Comparison of ENCODE assay signal across 8 cellular contexts in genomic region chr16:15055141-15056053, GRCh38. TPM values are rescaled to one million over a fixed set of nuclear protein-coding genes. Genes with fewer than 3 reads are reported as not detected.
DNase-seq lines count a peak whose midpoint lies in the region; TF ChIP-seq lines count a peak whose summit lies in the region.

No MANE protein-coding gene starts in this region.

- no peak overlapping the region for H3K4ac ChIP-seq in H9 (ENCODE audit: low read depth, low read length)

- H3K9me3 Mint-ChIP-seq in H9: no peaks in the 10 kb centered on the region
- H3K9me3 Mint-ChIP-seq in glutamatergic neuron (ENCODE audit: unreplicated experiment): peaks cover 2% of the 10 kb centered on the region

- H3K27me3 ChIP-seq in H9 (ENCODE audit: insufficient read depth, low read length) (no peaks in the 10 kb centered on the region), MG63 (no peaks in the 10 kb centered on the region), rectal smooth muscle tissue (ENCODE audit: control insufficient read depth, insufficient read depth, low read length) (no peaks in the 10 kb centered on the region)

- no peak overlapping the region for H2BK20ac ChIP-seq in H9 (ENCODE audit: low read depth, low read length, poor library complexity, severe bottlenecking)

- no peaks in the 10 kb centered on the region for H4K20me1 ChIP-seq in H9 (ENCODE audit: control insufficient read depth, insufficient read depth, insufficient read length)

- peaks cover 3% of the 10 kb centered on the region for H3K23me2 ChIP-seq in H9 (ENCODE audit: insufficient read length, low read depth, low read length, poor library complexity, severe bottlenecking)

- H3K9ac ChIP-seq in H9 (ENCODE audit: extremely low read depth, insufficient read length, low read length): no peak overlapping the region
- H3K9ac ChIP-seq in rectal smooth muscle tissue (ENCODE audit: low read length): peak overlapping the region; percentile 54

- no peak overlapping the region for H2BK120ac ChIP-seq in H9 (ENCODE audit: low read depth, low read length, poor library complexity, severe bottlenecking)

- peaks cover 16 to 17% of the 10 kb centered on the region in 2 experiments for H3K4me1 Mint-ChIP-seq in H9
- peaks cover 1% of the 10 kb centered on the region for H3K4me1 Mint-ChIP-seq in glutamatergic neuron (ENCODE audit: low read depth, unreplicated experiment)

- H3K4me1 ChIP-seq in H9 (ENCODE audit: insufficient read depth, low read length) (no peaks in the 10 kb centered on the region; the same call in 1 of the 2 replicates), rectal smooth muscle tissue (ENCODE audit: control insufficient read depth, insufficient read depth, low read length) (peaks cover 3% of the 10 kb centered on the region)

- H4K91ac ChIP-seq in H9 (ENCODE audit: insufficient read length, low read depth, low read length): no peak overlapping the region

- H3K79me1 ChIP-seq in H9 (ENCODE audit: insufficient read depth, low read depth, low read length, poor library complexity, severe bottlenecking): peaks cover 3% of the 10 kb centered on the region

- H3K27ac Mint-ChIP-seq in H9 (no peak overlapping the region), glutamatergic neuron (ENCODE audit: unreplicated experiment) (peak overlapping the region; percentile 79)

- H2BK5ac ChIP-seq in H9 (ENCODE audit: insufficient read length, low read length): no peak overlapping the region

- no peak overlapping the region for H2BK15ac ChIP-seq in H9 (ENCODE audit: low read depth, low read length)

- H3K4me3 ChIP-seq in MG63 (peak overlapping the region; percentile 96), rectal smooth muscle tissue (ENCODE audit: low read length) (peak overlapping the region; percentile 93)

- no peak overlapping the region for H4K8ac ChIP-seq in H9 (replicated peaks; ENCODE audit: insufficient read length, low read depth, low read length)

- no peak overlapping the region for H2AFZ ChIP-seq in H9 (ENCODE audit: low read length)

- H2BK12ac ChIP-seq in H9 (ENCODE audit: insufficient read length, low read depth, low read length): no peak overlapping the region

- H3K23ac ChIP-seq in H9 (ENCODE audit: insufficient read length, low read depth, low read length): no peak overlapping the region

- no peak overlapping the region for H3T11ph ChIP-seq in H9 (ENCODE audit: low read length)

- TF ChIP-seq CTCF in H9 (conservative IDR thresholded peaks at IDR 0.05) (peak; percentile 44; the same call in 2 of the 3 replicates), glutamatergic neuron (IDR thresholded peaks at IDR 0.05; ENCODE audit: partially characterized antibody, unreplicated experiment) (peak; percentile 29)

- no peaks in the 10 kb centered on the region for H3K27me3 Mint-ChIP-seq in H9 (ENCODE audit: low read depth)
- H3K27me3 Mint-ChIP-seq in glutamatergic neuron (ENCODE audit: unreplicated experiment): peaks cover 5% of the 10 kb centered on the region

- no peak overlapping the region for H3K56ac ChIP-seq in H9 (ENCODE audit: insufficient read length, low read depth, low read length)

- no peak overlapping the region; the same call in 1 of the 2 replicates for H3K14ac ChIP-seq in H9 (ENCODE audit: insufficient read depth, low read length)

- WGBS in H9 (ENCODE audit: extremely low coverage, insufficient read length, low lambda C conversion rate): no CpG with 5 or more reads among the region's 81 CpGs

- no peak overlapping the region for H3K27ac ChIP-seq in H9 (ENCODE audit: insufficient read length, low read depth, low read length)
- H3K27ac ChIP-seq in rectal smooth muscle tissue (ENCODE audit: low read depth, low read length): peak overlapping the region; percentile 80

- H3K9me3 ChIP-seq in H9 (ENCODE audit: control insufficient read depth, low read depth, low read length) (no peaks in the 10 kb centered on the region), MG63 (no peaks in the 10 kb centered on the region)

- H3K18ac ChIP-seq in H9 (ENCODE audit: insufficient read length, low read depth, low read length): no peak overlapping the region

- no peak overlapping the region for H2AK5ac ChIP-seq in H9 (ENCODE audit: insufficient read length, low read length)

- peak overlapping the region; percentile 49 for H3K4me2 ChIP-seq in H9 (ENCODE audit: insufficient read depth, insufficient read length, low read length)

- no peak overlapping the region for H4K5ac ChIP-seq in H9 (ENCODE audit: insufficient read length, low read depth, low read length)

- peaks cover 2 to 22% (median 19%) of the 10 kb centered on the region in 3 experiments; a peak in 5 of 7 replicates for H3K36me3 Mint-ChIP-seq in H9 (ENCODE audit: insufficient read depth in 1 of 3, low read depth in 3 of 3)
- no peaks in the 10 kb centered on the region for H3K36me3 Mint-ChIP-seq in glutamatergic neuron (ENCODE audit: unreplicated experiment)

- peak; percentile 70 for DNase-seq in activated CD4-positive, alpha-beta T cell treated with anti-CD3 and anti-CD28 coated beads for 48 hours
- DNase-seq in activated CD4-positive, alpha-beta T cell treated with anti-CD3 and anti-CD28 coated beads for 4 hours: no peak
- no peak for DNase-seq in H9
- peak; percentile 17 for DNase-seq in MG63
- DNase-seq in activated CD8-positive, alpha-beta memory T cell treated with anti-CD3 and anti-CD28 coated beads, Interleukin-2, amount 50 U/mL, for 48 hours: peak; percentile 87
- no peak for DNase-seq in glutamatergic neuron
- no peak for DNase-seq in DMS79 (lab: John Stamatoyannopoulos, UW)

- H3K4me3 Mint-ChIP-seq in H9: peak overlapping the region; percentile 79 to 90
- H3K4me3 Mint-ChIP-seq in glutamatergic neuron (ENCODE audit: unreplicated experiment): peak overlapping the region; percentile 97

- H3K36me3 ChIP-seq in MG63: peaks cover 20% of the 10 kb centered on the region
- peaks cover 3% of the 10 kb centered on the region for H3K36me3 ChIP-seq in rectal smooth muscle tissue (ENCODE audit: control insufficient read depth, insufficient read depth, low read length)

- H3K79me2 ChIP-seq in H9 (ENCODE audit: insufficient read depth, low read length): 0 out of 2 replicates have a peak, but pooled peaks cover 2% of the 10 kb centered on the region

RNA-seq across cellular contexts. Expression of gene NTAN1, which starts 0.5 kb away (rescaled TPM):
- total RNA-seq in H9 (2021) (38.8 and 39.1 TPM in 2 replicates), glutamatergic neuron (ENCODE audit: unreplicated experiment) (71.1 TPM)
- total RNA-seq in MG63 (2014; rRNA removed; shearing (Covaris generic); ENCODE audit: low replicate concordance): 86.3 and 91.2 TPM in 2 replicates

RNA-seq across cellular contexts. Expression of gene RRN3, which starts 38.7 kb away (rescaled TPM):
- total RNA-seq in H9 (2021): 40.9 and 44.3 TPM in 2 replicates
- total RNA-seq in MG63 (2014; rRNA removed; shearing (Covaris generic); ENCODE audit: low replicate concordance): 47.8 and 61.3 TPM in 2 replicates
- 50.0 TPM for total RNA-seq in glutamatergic neuron (ENCODE audit: unreplicated experiment)

Comparison
In these comparisons a context has a peak if more than half of its experiments do, and no peak if none do; other contexts are left out.
1. DNase-seq: peak in activated CD4-positive, alpha-beta T cell treated with anti-CD3 and anti-CD28 coated beads for 48 hours (single experiment), MG63 (single experiment) and activated CD8-positive, alpha-beta memory T cell treated with anti-CD3 and anti-CD28 coated beads, Interleukin-2, amount 50 U/mL, for 48 hours (single experiment); none in activated CD4-positive, alpha-beta T cell treated with anti-CD3 and anti-CD28 coated beads for 4 hours (0 of 2), H9 (single experiment), glutamatergic neuron (single experiment) and DMS79 (single experiment).